Comparison of ENCODE assay signal across 8 cellular contexts in the genomic region with DNA sequence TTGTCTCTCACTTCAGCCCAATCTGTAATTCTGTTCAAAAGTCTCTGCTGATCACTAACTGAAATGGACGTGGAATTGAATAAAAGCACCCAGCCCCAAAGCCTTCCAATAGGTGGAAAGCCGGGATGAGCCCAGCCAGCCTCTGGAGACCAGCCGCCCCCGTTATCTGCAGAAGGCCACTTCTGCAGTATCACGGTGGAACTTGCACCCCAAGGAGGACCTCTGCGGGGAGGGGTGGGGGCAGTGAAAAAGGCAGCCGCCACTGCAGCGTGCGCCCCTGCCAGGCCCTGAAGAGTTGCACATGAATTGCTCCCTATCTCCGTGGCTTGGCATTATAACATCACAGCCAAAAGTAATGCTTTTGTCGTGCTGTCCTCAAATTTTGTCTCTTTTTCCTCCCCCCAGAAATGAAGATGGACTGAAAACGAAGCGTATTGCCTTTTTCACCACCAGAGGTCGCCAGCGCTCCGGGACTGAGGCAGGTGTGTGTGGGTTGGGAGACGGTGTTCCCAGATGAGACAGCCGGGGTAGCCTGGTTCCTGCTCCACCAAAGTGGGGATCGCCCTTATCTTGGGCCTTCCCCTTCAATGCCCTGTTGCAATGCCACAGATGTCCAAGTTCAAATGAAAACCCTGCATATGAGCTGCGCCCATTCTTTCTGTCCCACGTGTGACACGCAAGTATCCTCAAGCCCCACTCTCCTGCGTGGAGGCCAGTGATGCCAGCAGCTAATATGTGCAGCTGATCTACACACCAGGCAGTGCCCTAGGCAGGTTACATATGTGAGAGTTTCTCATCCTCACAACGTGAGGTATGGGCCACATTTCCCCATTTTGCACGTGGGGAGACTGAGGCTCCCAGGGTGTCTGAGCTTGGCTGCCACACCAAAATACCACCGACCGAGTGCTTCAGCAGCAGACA.
DNase-seq lines count a peak whose midpoint lies in the region; ATAC-seq and TF ChIP-seq lines count a peak whose summit lies in the region.

No MANE protein-coding gene starts in this region.

- no peaks in the 10 kb centered on the region for H3K27me3 ChIP-seq in GM06990 (replicated peaks; ENCODE audit: control insufficient read depth, insufficient read depth, low read length)
- H3K27me3 ChIP-seq in SK-N-SH (ENCODE audit: insufficient read depth): no peaks in the 10 kb centered on the region
- no peaks in the 10 kb centered on the region for H3K27me3 ChIP-seq in cardiac muscle cell
- H3K27me3 ChIP-seq in prostate gland (replicated peaks; ENCODE audit: insufficient read depth): no peaks in the 10 kb centered on the region
- no peaks in the 10 kb centered on the region for H3K27me3 ChIP-seq in vagina

- 48% methylated on average over 27 of the region's 27 CpGs for WGBS in SK-N-SH (ENCODE audit: low lambda C conversion rate)
- 51% methylated on average over 27 of the region's 27 CpGs for WGBS in prostate gland

- no peaks in the 10 kb centered on the region for H3K79me2 ChIP-seq in SK-N-SH (ENCODE audit: insufficient read depth)

- H2AFZ ChIP-seq in SK-N-SH (ENCODE audit: low read depth): no peak overlapping the region

- H3K4me2 ChIP-seq in SK-N-SH: no peak overlapping the region

- no peaks in the 10 kb centered on the region for H3K36me3 Mint-ChIP-seq in activated naive CD4-positive, alpha-beta T cell treated with anti-CD3 and anti-CD28 coated beads, Interleukin-2, amount 50 U/mL, for 72 hours

- TF ChIP-seq RAD21 in SK-N-SH (IDR thresholded peaks at IDR 0.05; ENCODE audit: low read length): peak; percentile 96

- H3K27ac Mint-ChIP-seq in activated naive CD4-positive, alpha-beta T cell treated with anti-CD3 and anti-CD28 coated beads, Interleukin-2, amount 50 U/mL, for 72 hours: no peak overlapping the region

- no peak for DNase-seq in GM06990 (ENCODE audit: extremely low read depth, insufficient read length)
- peak in 56 of 76 experiments; percentile 3 to 62 (median 38) for DNase-seq in HUDEP-2 (lab: John Stamatoyannopoulos, UW; ENCODE audit: unreplicated experiment in 76 of 76)
- peak; percentile 91 for DNase-seq in SK-N-SH
- DNase-seq in activated naive CD4-positive, alpha-beta T cell treated with anti-CD3 and anti-CD28 coated beads, Interleukin-2, amount 50 U/mL, for 72 hours (ENCODE audit: low spot score in 2 of 2): peak in 1 of 2 donors; percentile 77
- peak; percentile 76 to 80 for DNase-seq in cardiac muscle cell (ENCODE audit: low read depth in 1 of 2, low spot score in 1 of 2)
- peak; percentile 59 for DNase-seq in prostate gland (ENCODE audit: low spot score)
- peak; percentile 86 to 87 for DNase-seq in vagina (ENCODE audit: extremely low spot score in 2 of 2)

- no peak for TF ChIP-seq POLR2A in prostate gland (IDR thresholded peaks at IDR 0.05)
- TF ChIP-seq POLR2A in vagina (IDR thresholded peaks at IDR 0.05): no peak

- ATAC-seq in activated naive CD4-positive, alpha-beta T cell treated with anti-CD3 and anti-CD28 coated beads, Interleukin-2, amount 50 U/mL, for 72 hours: peak; percentile 77 to 78
- ATAC-seq in GM18520 (IDR thresholded peaks at IDR 0.05; ENCODE audit: unreplicated experiment): no peak

- peaks cover 0 to 7% of the 10 kb centered on the region in 2 experiments; a peak in 1 of 4 replicates for H3K4me1 ChIP-seq in SK-N-SH (ENCODE audit: control insufficient read depth in 1 of 2, insufficient read depth in 2 of 2, low read depth in 1 of 2, low read length in 1 of 2)
- H3K4me1 ChIP-seq in cardiac muscle cell (ENCODE audit: low read depth): peaks cover 21% of the 10 kb centered on the region
- no peaks in the 10 kb centered on the region for H3K4me1 ChIP-seq in prostate gland (replicated peaks)
- H3K4me1 ChIP-seq in vagina: no peaks in the 10 kb centered on the region

- TF ChIP-seq CTCF in GM06990 (IDR thresholded peaks at IDR 0.05; ENCODE audit: insufficient read depth, low read length, poor library complexity, severe bottlenecking) (peak; percentile 89), SK-N-SH (IDR thresholded peaks at IDR 0.05) (peak; percentile 93), cardiac muscle cell (IDR thresholded peaks at IDR 0.05; ENCODE audit: low read depth, low read length) (peak; percentile 95), prostate gland (IDR thresholded peaks at IDR 0.05) (peak; percentile 55 to 83 (median 82)), vagina (IDR thresholded peaks at IDR 0.05) (peak; percentile 22 to 88 (median 67))

- intact Hi-C loops in prostate gland (cut with DNase I) (loop anchor here (2.0 to 5.0 kb wide), 2 partner anchors 72 to 244 kb away; no protein-coding TSS in a partner anchor), vagina (cut with DNase I) (loop anchor here (5.0 kb wide), 1 partner anchor 72 kb away; no protein-coding TSS in a partner anchor)

- POLR2A ChIA-PET in SK-N-SH (lab: Yijun Ruan, JAX): no interaction called here

- no peaks in the 10 kb centered on the region for H4K20me1 ChIP-seq in SK-N-SH (ENCODE audit: insufficient read depth)

- TF ChIP-seq EP300 in SK-N-SH (IDR thresholded peaks at IDR 0.05; ENCODE audit: borderline replicate concordance in 1 of 2, low read depth in 1 of 2, low read length in 1 of 2): no peak

- H3K4me3 ChIP-seq in GM06990 (replicated peaks; ENCODE audit: low read depth, low read length) (no peak overlapping the region), SK-N-SH (ENCODE audit: low read depth in 2 of 2, low read length in 1 of 2) (no peak overlapping the region), cardiac muscle cell (no peak overlapping the region), prostate gland (no peak overlapping the region), vagina (no peak overlapping the region)

- H3K36me3 ChIP-seq in GM06990 (ENCODE audit: control insufficient read depth, insufficient read depth, low read length) (peaks cover 52% of the 10 kb centered on the region), SK-N-SH (replicated peaks in 1 of 2; ENCODE audit: control insufficient read depth in 1 of 2, insufficient read depth in 2 of 2, low read length in 1 of 2) (peaks cover 2 to 5% of the 10 kb centered on the region in 2 experiments), cardiac muscle cell (no peaks in the 10 kb centered on the region), prostate gland (peaks cover 0 to 2% of the 10 kb centered on the region in 2 donors), vagina (peaks cover 0 to 14% of the 10 kb centered on the region in 2 donors)

- no peaks in the 10 kb centered on the region for H3F3A ChIP-seq in SK-N-SH (replicated peaks; ENCODE audit: insufficient read depth)

- H3K27ac ChIP-seq in SK-N-SH (ENCODE audit: low read depth in 2 of 2, low read length in 1 of 2) (no peak overlapping the region), cardiac muscle cell (no peak overlapping the region), prostate gland (no peak overlapping the region), vagina (no peak overlapping the region)

- H3K9ac ChIP-seq in SK-N-SH: no peak overlapping the region

- H3K9me3 Mint-ChIP-seq in activated naive CD4-positive, alpha-beta T cell treated with anti-CD3 and anti-CD28 coated beads, Interleukin-2, amount 50 U/mL, for 72 hours: no peaks in the 10 kb centered on the region

- CTCF ChIA-PET in SK-N-SH (lab: Yijun Ruan, JAX): interaction anchor here (0.7 to 2.4 kb wide), 39 partner anchors 8 to 400 kb away, joined by 3 to 87 read pairs (median 4); a partner anchor contains a TSS

- no peaks in the 10 kb centered on the region for H3K9me2 ChIP-seq in SK-N-SH

- H3K9me3 ChIP-seq in SK-N-SH (no peaks in the 10 kb centered on the region), cardiac muscle cell (ENCODE audit: low read depth) (no peaks in the 10 kb centered on the region), prostate gland (no peaks in the 10 kb centered on the region), vagina (no peaks in the 10 kb centered on the region)

TF ChIP-seq in SK-N-SH, 30 proteins besides CTCF, POLR2A, EP300 and RAD21:
- TF ChIP-seq CHD2 (IDR thresholded peaks at IDR 0.05; ENCODE audit: low read length, partially characterized antibody) (peak; percentile 17), ELF1 (IDR thresholded peaks at IDR 0.05) (no peak), SMC3 (IDR thresholded peaks at IDR 0.05; ENCODE audit: low read depth, low read length) (peak; percentile 96)
